9 cellular contexts compared by ENCODE assay signal in genomic region chr12:105705765-105706164, GRCh38.
DNase-seq lines count a peak whose midpoint lies in the region; ATAC-seq, FAIRE-seq and TF ChIP-seq lines count a peak whose summit lies in the region.
"Had no signal": no experiment of that assay in that cellular context is flagged by ENCODE, and none has a peak within 500 bp of the region (broad histone marks: within the 10 kb centered on the region; RNA-seq: fewer than 3 reads in every experiment).

No MANE protein-coding gene starts in this region.

- H3K9ac ChIP-seq in keratinocyte (ENCODE audit: control insufficient read depth, extremely low read depth, insufficient read depth, low read length) = no peak overlapping the region

- WGBS in A549 (ENCODE audit: missing lambda C conversion rate) = 33% methylated on average over 7 of the region's 7 CpGs

- dilution Hi-C loops in keratinocyte (cut with MboI; ENCODE audit: extremely low pct_ligation_motif_present, low sequenced_read_pairs) = no loop called here

- peak in 1 of 2 experiments; percentile 67; a peak in 4 of 6 replicates for ATAC-seq in A549

- H3K4me2 ChIP-seq in A549 (no peak overlapping the region), keratinocyte (ENCODE audit: control insufficient read depth, extremely low read depth, insufficient read depth, low read depth, low read length) (no peak overlapping the region)

- no peak overlapping the region for H2AFZ ChIP-seq in keratinocyte (ENCODE audit: control insufficient read depth, low read length)

- TF ChIP-seq CTCF in A549 (IDR thresholded peaks at IDR 0.05) (peak; percentile 74), GM12864 (IDR thresholded peaks at IDR 0.05; ENCODE audit: low read depth, low read length, missing control alignments) (peak; percentile 74), keratinocyte (optimal IDR thresholded peaks at IDR 0.05 in 1 of 3, IDR thresholded peaks at IDR 0.05 in 1 of 3, conservative IDR thresholded peaks at IDR 0.05 in 1 of 3; ENCODE audit: extremely low read depth in 1 of 3, insufficient read depth in 2 of 3, low read length in 3 of 3) (peak; percentile 32 to 76 (median 63)), tibial artery (IDR thresholded peaks at IDR 0.05) (peak; percentile 81 to 85)

- H3K4me3 ChIP-seq in A549 = no peak overlapping the region
- H3K4me3 ChIP-seq in GM12864 (ENCODE audit: low read depth, low read length) = no peak overlapping the region
- H3K4me3 ChIP-seq in keratinocyte (ENCODE audit: control insufficient read depth in 2 of 3, extremely low read depth in 1 of 3, insufficient read depth in 2 of 3, low read depth in 1 of 3, low read length in 3 of 3) = no peak overlapping the region
- no peak overlapping the region for H3K4me3 ChIP-seq in tibial artery

- CTCF ChIA-PET in A549 (lab: Yijun Ruan, JAX) = interaction anchor here (0.6 to 3.3 kb wide), 24 partner anchors 9 to 491 kb away, joined by 3 to 27 read pairs (median 3); partner anchors contain the start of gene NUAK1

- H3K36me3 ChIP-seq in keratinocyte (ENCODE audit: control insufficient read depth in 2 of 2, extremely low read depth in 1 of 2, insufficient read depth in 2 of 2, low read length in 2 of 2) (no peaks in the 10 kb centered on the region), tibial artery (no peaks in the 10 kb centered on the region)

- H4K20me1 ChIP-seq in keratinocyte (ENCODE audit: control insufficient read depth, extremely low read depth, insufficient read depth, low read length) = no peaks in the 10 kb centered on the region

- no peaks in the 10 kb centered on the region for H3K4me1 ChIP-seq in A549
- H3K4me1 ChIP-seq in keratinocyte (ENCODE audit: control insufficient read depth, extremely low read depth, insufficient read depth, low read length) = no peaks in the 10 kb centered on the region
- H3K4me1 ChIP-seq in tibial artery = peaks cover 0 to 18% (median 16%) of the 10 kb centered on the region in 4 donors

- no peak for FAIRE-seq in A549 (lab: Jason Lieb, UNC)
- no peak for FAIRE-seq in keratinocyte (lab: Jason Lieb, UNC)

- H3K9me1 ChIP-seq in keratinocyte (ENCODE audit: control insufficient read depth, extremely low read depth, insufficient read depth, low read length) = no peaks in the 10 kb centered on the region

- intact Hi-C loops in tibial artery (cut with DNase I; ENCODE audit: low total_unique reads) = loop anchor here (1.0 kb wide), 1 partner anchor 431 kb away; no protein-coding TSS in a partner anchor
- intact Hi-C loops in posterior vena cava (cut with DNase I) = loop anchor here (5.0 to 10.0 kb wide), 2 partner anchors 429 to 432 kb away; partner anchors contain the start of gene NUAK1 (in 2 of the 2)

- TF ChIP-seq RAD21 in A549 (conservative IDR thresholded peaks at IDR 0.05 in 1 of 2, IDR thresholded peaks at IDR 0.05 in 1 of 2) = peak; percentile 64 to 71

- H3K9me3 ChIP-seq in A549 (no peaks in the 10 kb centered on the region; the same call in 2 of the 3 replicates), keratinocyte (ENCODE audit: control insufficient read depth, low read depth, low read length) (no peaks in the 10 kb centered on the region), tibial artery (no peaks in the 10 kb centered on the region)

- H3K27me3 ChIP-seq in keratinocyte (ENCODE audit: control insufficient read depth, extremely low read depth, insufficient read depth, low read length) (no peaks in the 10 kb centered on the region), tibial artery (no peaks in the 10 kb centered on the region)

- H3K79me2 ChIP-seq in keratinocyte (ENCODE audit: control insufficient read depth, insufficient read depth, low read length) = no peaks in the 10 kb centered on the region

- POLR2A ChIA-PET in A549 (lab: Yijun Ruan, JAX) = no interaction called here

- TF ChIP-seq EP300 in A549 (IDR thresholded peaks at IDR 0.05) = no peak

- H3K27ac ChIP-seq in A549 (no peak overlapping the region), keratinocyte (ENCODE audit: control insufficient read depth, insufficient read depth, low read length) (no peak overlapping the region), tibial artery (peak overlapping the region; percentile 46 to 70)
- H3K27ac ChIP-seq: epithelial cell of prostate had no signal

- peak; percentile 18 to 59 for DNase-seq in A549 (ENCODE audit: low read depth in 1 of 2, low spot score in 1 of 2)
- DNase-seq in GM12864 (ENCODE audit: low read depth) = no peak
- DNase-seq in NCI-H460 (ENCODE audit: extremely low read depth, low read depth) = peak; percentile 52
- peak; percentile 33 for DNase-seq in brain pericyte (ENCODE audit: low read depth, low spot score)
- no peak for DNase-seq in keratinocyte (ENCODE audit: low read depth, low spot score)
- DNase-seq in tibial artery = peak; percentile 45 to 70
- DNase-seq in posterior vena cava (ENCODE audit: low spot score) = no peak
- no peak for DNase-seq in GOT3 (lab: John Stamatoyannopoulos, UW)

- TF ChIP-seq POLR2A in A549 (IDR thresholded peaks at IDR 0.05; ENCODE audit: low read length) = no peak

TF ChIP-seq in A549, 52 proteins besides CTCF, POLR2A, EP300 and RAD21:
- TF ChIP-seq USF2 (IDR thresholded peaks at IDR 0.05) = no peak
- peak; percentile 74 for TF ChIP-seq SMC3 (IDR thresholded peaks at IDR 0.05)
- TF ChIP-seq PHF8 (IDR thresholded peaks at IDR 0.05; ENCODE audit: borderline replicate concordance, low read depth) = no peak
TF ChIP-seq in A549: peak in this region for 1.

Comparison
In these comparisons a context has a peak if more than half of its experiments do, and no peak if none do; other contexts are left out.
1. DNase-seq: peak in A549 (2 of 2), NCI-H460 (single experiment), brain pericyte (single experiment) and tibial artery (2 of 2); none in GM12864 (single experiment), keratinocyte (single experiment), posterior vena cava (single experiment) and GOT3 (single experiment).
2. H3K27ac ChIP-seq: peak in tibial artery (2 of 2); none in A549 (0 of 2) and keratinocyte (single experiment).
3. Peak in every context shown above with its lines, with median percentiles within 50 percentile points of each other: CTCF ChIP-seq.